In the genomic region with DNA sequence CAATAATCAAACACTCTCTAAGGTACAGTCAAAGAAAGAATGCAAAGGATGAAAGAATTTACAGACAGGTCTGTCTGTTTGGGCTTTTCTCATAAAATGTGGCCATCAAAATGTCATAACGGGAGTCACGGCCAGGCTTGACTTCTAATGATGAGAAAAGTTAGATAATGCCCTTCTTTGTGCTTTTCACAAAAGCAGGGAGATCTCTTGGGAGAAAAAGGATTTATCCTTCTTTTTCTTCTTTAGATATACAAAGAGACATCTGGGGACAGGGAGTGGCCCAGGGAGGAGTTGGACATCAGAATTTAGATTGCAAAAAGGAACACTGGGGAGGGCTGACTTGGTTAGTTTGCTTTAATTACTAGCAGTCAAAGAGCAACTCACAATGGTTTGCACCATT, we compare ENCODE assay signal across 23 cellular contexts.
A peak's percentile ranks its signal among the peaks of the same experiment; 100 is the strongest.
DNase-seq lines count a peak whose midpoint lies in the region; TF ChIP-seq lines count a peak whose summit lies in the region.
"Had no signal": no experiment of that assay in that cellular context is flagged by ENCODE, and none has a peak within 500 bp of the region (broad histone marks: within the 10 kb centered on the region; RNA-seq: fewer than 3 reads in every experiment).

No MANE protein-coding gene starts in this region.

- H3K27me3 ChIP-seq in HAP-1 (ENCODE audit: low read depth) (no peaks in the 10 kb centered on the region), neural progenitor cell (no peaks in the 10 kb centered on the region), osteoblast (ENCODE audit: insufficient read depth, low read length) (no peaks in the 10 kb centered on the region)
- H3K27me3 ChIP-seq: BE2C, BLaER1 had no signal

- peak overlapping the region; percentile 22 for H3K4me2 ChIP-seq in neural progenitor cell
- H3K4me2 ChIP-seq in osteoblast (ENCODE audit: insufficient read depth, low read length) = no peak overlapping the region
- H3K4me2 ChIP-seq: BLaER1 had no signal

- no peaks in the 10 kb centered on the region for H3K4me1 Mint-ChIP-seq in neural progenitor cell
- H3K4me1 Mint-ChIP-seq: CD14-positive monocyte; CD4-positive, alpha-beta memory T cell; CD4-positive, CD25-positive, alpha-beta regulatory T cell; CD8-positive, alpha-beta memory T cell had no signal

- H3K36me3 Mint-ChIP-seq in neural progenitor cell = no peaks in the 10 kb centered on the region
- H3K36me3 Mint-ChIP-seq: CD14-positive monocyte; CD4-positive, alpha-beta memory T cell; CD4-positive, CD25-positive, alpha-beta regulatory T cell; CD8-positive, alpha-beta memory T cell had no signal

- H3K4me1 ChIP-seq in HAP-1 (peaks cover 6% of the 10 kb centered on the region), neural progenitor cell (peaks cover 6% of the 10 kb centered on the region), osteoblast (ENCODE audit: insufficient read depth, low read length) (no peaks in the 10 kb centered on the region)
- H3K4me1 ChIP-seq: BE2C, BLaER1 had no signal

- H3K27ac Mint-ChIP-seq in neural progenitor cell = no peak overlapping the region
- H3K27ac Mint-ChIP-seq: CD14-positive monocyte; CD4-positive, alpha-beta memory T cell; CD4-positive, CD25-positive, alpha-beta regulatory T cell; CD8-positive, alpha-beta memory T cell had no signal

- H2AFZ ChIP-seq in neural progenitor cell (replicated peaks) (no peak overlapping the region), osteoblast (ENCODE audit: low read length) (no peak overlapping the region)

- H3K27me3 Mint-ChIP-seq in neural progenitor cell (ENCODE audit: insufficient read depth, low read depth) = no peaks in the 10 kb centered on the region
- H3K27me3 Mint-ChIP-seq: CD4-positive, alpha-beta memory T cell had no signal

- DNase-seq in HAP-1 (ENCODE audit: low spot score in 2 of 2) (peak; percentile 40 to 63), neural progenitor cell (ENCODE audit: low spot score) (no peak), osteoblast (ENCODE audit: insufficient read length, low spot score, missing footprints) (peak; percentile 58), 8988T (no peak), NK-92 (lab: John Stamatoyannopoulos, UW; ENCODE audit: unreplicated experiment) (no peak)
- DNase-seq: ACHN; BE2C; C1 segment of cervical spinal cord; CD4-positive, alpha-beta memory T cell; CD4-positive, CD25-positive, alpha-beta regulatory T cell; CD8-positive, alpha-beta memory T cell; COR-L47; DMS 273 treated with DMSO at 0.1 percent for 48 hours; DMS153; DMS53; DMS79; DND-41; EL; GDM1 had no signal

- no peak overlapping the region for H3K4me3 ChIP-seq in HAP-1
- no peak overlapping the region for H3K4me3 ChIP-seq in neural progenitor cell
- H3K4me3 ChIP-seq in osteoblast (ENCODE audit: insufficient read depth, low read length) = no peak overlapping the region
- H3K4me3 ChIP-seq: BLaER1, GM12878 had no signal

- H3K4me3 Mint-ChIP-seq in neural progenitor cell = no peak overlapping the region
- H3K4me3 Mint-ChIP-seq: CD14-positive monocyte; CD4-positive, CD25-positive, alpha-beta regulatory T cell; CD8-positive, alpha-beta memory T cell had no signal

- H4K20me1 ChIP-seq in neural progenitor cell (ENCODE audit: low read depth) (no peaks in the 10 kb centered on the region), osteoblast (ENCODE audit: insufficient read depth, low read length) (no peaks in the 10 kb centered on the region)
- H4K20me1 ChIP-seq: BLaER1 had no signal

- in situ Hi-C loops in HAP-1 (cut with MboI; ENCODE audit: low sequenced_read_pairs) = no loop called here

- H3K27ac ChIP-seq in neural progenitor cell = peak overlapping the region; percentile 62
- H3K27ac ChIP-seq in osteoblast (ENCODE audit: low read depth, low read length) = no peak overlapping the region
- H3K27ac ChIP-seq: 22Rv1, BLaER1 had no signal

- H3K9ac ChIP-seq in neural progenitor cell = no peak overlapping the region
- H3K9ac ChIP-seq: BLaER1 had no signal

- no peaks in the 10 kb centered on the region for H3K9me3 ChIP-seq in HAP-1
- H3K9me3 ChIP-seq in neural progenitor cell (ENCODE audit: low read depth) = no peaks in the 10 kb centered on the region
- no peaks in the 10 kb centered on the region for H3K9me3 ChIP-seq in osteoblast (ENCODE audit: low read depth, low read length)
- H3K9me3 ChIP-seq: BE2C had no signal

- H3K9me3 Mint-ChIP-seq in neural progenitor cell = no peaks in the 10 kb centered on the region
- H3K9me3 Mint-ChIP-seq: CD4-positive, alpha-beta memory T cell; CD4-positive, CD25-positive, alpha-beta regulatory T cell; CD8-positive, alpha-beta memory T cell had no signal

- TF ChIP-seq CTCF in neural progenitor cell (IDR thresholded peaks at IDR 0.05) (no peak), osteoblast (IDR thresholded peaks at IDR 0.05; ENCODE audit: extremely low read depth, low read depth, low read length) (no peak)

- H3K36me3 ChIP-seq in HAP-1 (replicated peaks) (no peaks in the 10 kb centered on the region), neural progenitor cell (no peaks in the 10 kb centered on the region), osteoblast (ENCODE audit: insufficient read depth, low read length) (no peaks in the 10 kb centered on the region)
- H3K36me3 ChIP-seq: BE2C, BLaER1 had no signal

- no peaks in the 10 kb centered on the region for H3K79me2 ChIP-seq in neural progenitor cell (ENCODE audit: low read depth)
- H3K79me2 ChIP-seq in osteoblast (ENCODE audit: insufficient read depth, low read length) = no peaks in the 10 kb centered on the region

- H3F3A ChIP-seq in neural progenitor cell (ENCODE audit: low read depth) = no peaks in the 10 kb centered on the region

Comparison
In these comparisons a context has a peak if more than half of its experiments do, and no peak if none do; other contexts are left out.
1. DNase-seq: peak in HAP-1 (2 of 2) and osteoblast (single experiment); none in neural progenitor cell (single experiment), 8988T (single experiment) and NK-92 (single experiment).